In genomic region chr11:70778828-70779365, GRCh38 we compare ENCODE assay signal across 16 cellular contexts.
DNase-seq lines count a peak whose midpoint lies in the region; ATAC-seq and TF ChIP-seq lines count a peak whose summit lies in the region.
"Had no signal": no experiment of that assay in that cellular context is flagged by ENCODE, and none has a peak within 500 bp of the region (broad histone marks: within the 10 kb centered on the region; RNA-seq: fewer than 3 reads in every experiment).

No MANE protein-coding gene starts in this region.

- H3F3A ChIP-seq in neural cell (ENCODE audit: insufficient read depth, low read length, poor library complexity, severe bottlenecking) (no peaks in the 10 kb centered on the region), smooth muscle cell (ENCODE audit: low read depth) (no peaks in the 10 kb centered on the region)

- H3K36me3 ChIP-seq in neural cell (ENCODE audit: insufficient read depth, low read length) (no peaks in the 10 kb centered on the region), smooth muscle cell (ENCODE audit: low read depth) (no peaks in the 10 kb centered on the region)
- H3K36me3 ChIP-seq: SJSA1 had no signal

- 90% methylated on average over 11 of the region's 11 CpGs for WGBS in smooth muscle cell (ENCODE audit: low lambda C conversion rate)

- H3K27me3 ChIP-seq in neural cell (ENCODE audit: insufficient read depth, low read depth, low read length) (no peaks in the 10 kb centered on the region), smooth muscle cell (ENCODE audit: low read depth) (no peaks in the 10 kb centered on the region)
- H3K27me3 ChIP-seq: SJSA1 had no signal

- no peaks in the 10 kb centered on the region for H3K4me1 ChIP-seq in smooth muscle cell (ENCODE audit: low read depth)
- H3K4me1 ChIP-seq: SJSA1 had no signal

- H3K4me2 ChIP-seq in neural cell (ENCODE audit: low read length) (no peak overlapping the region), smooth muscle cell (no peak overlapping the region)

- no peak overlapping the region for H3K4me3 ChIP-seq in neural cell (ENCODE audit: low read length)
- no peak overlapping the region for H3K4me3 ChIP-seq in smooth muscle cell
- H3K4me3 ChIP-seq: SJSA1 had no signal

- TF ChIP-seq RAD21 in neural cell (conservative IDR thresholded peaks at IDR 0.05) = peak; percentile 11

- TF ChIP-seq EP300 in neural cell (conservative IDR thresholded peaks at IDR 0.05; ENCODE audit: poor library complexity, severe bottlenecking) = no peak

- no peak for ATAC-seq in HG02938 (IDR thresholded peaks at IDR 0.05; ENCODE audit: unreplicated experiment)
- ATAC-seq: HepG2 had no signal

- intact Hi-C loops in Calu3 (cut with micrococcal nuclease; ENCODE audit: unreplicated experiment) = no loop called here

- H3K9me2 ChIP-seq in neural cell (ENCODE audit: insufficient read depth, low read length) = no peaks in the 10 kb centered on the region

- H3K9me3 Mint-ChIP-seq in Calu3 (ENCODE audit: low read depth, unreplicated experiment) = peaks cover 2% of the 10 kb centered on the region

- no peak for TF ChIP-seq CTCF in neural cell (IDR thresholded peaks at IDR 0.05; ENCODE audit: poor library complexity, severe bottlenecking)
- TF ChIP-seq CTCF in smooth muscle cell (IDR thresholded peaks at IDR 0.05; ENCODE audit: borderline replicate concordance, insufficient read depth, poor library complexity, severe bottlenecking) = no peak
- TF ChIP-seq CTCF in Calu3 (IDR thresholded peaks at IDR 0.05; ENCODE audit: unreplicated experiment) = no peak

- H3K79me2 ChIP-seq in neural cell (replicated peaks; ENCODE audit: insufficient read depth, low read length) (no peaks in the 10 kb centered on the region), smooth muscle cell (ENCODE audit: low read depth) (no peaks in the 10 kb centered on the region)

- H3K9me3 ChIP-seq in neural cell (ENCODE audit: low read length) (no peaks in the 10 kb centered on the region), smooth muscle cell (replicated peaks; ENCODE audit: low read depth) (no peaks in the 10 kb centered on the region)

- no peak overlapping the region for H3K27ac Mint-ChIP-seq in Calu3 (ENCODE audit: unreplicated experiment)

- no peaks in the 10 kb centered on the region for H3K4me1 Mint-ChIP-seq in Calu3 (ENCODE audit: low read depth, unreplicated experiment)

- no TSS peak for BruUV-seq in Calu3 (replicated peaks; lab: Mats Ljungman, UMichigan)

- no peaks in the 10 kb centered on the region for H4K20me1 ChIP-seq in neural cell (ENCODE audit: insufficient read depth)
- H4K20me1 ChIP-seq in smooth muscle cell (ENCODE audit: low read depth) = no peaks in the 10 kb centered on the region

- H3K27me3 Mint-ChIP-seq in Calu3 (ENCODE audit: unreplicated experiment) = no peaks in the 10 kb centered on the region

- H3K9ac ChIP-seq in neural cell (ENCODE audit: low read length) = no peak overlapping the region
- no peak overlapping the region for H3K9ac ChIP-seq in smooth muscle cell (ENCODE audit: low read depth)

- DNase-seq in DMS79 (lab: John Stamatoyannopoulos, UW) = peak; percentile 75
- peak; percentile 33 to 79 (median 63) for DNase-seq in NCI-H1417 (lab: John Stamatoyannopoulos, UW)
- DNase-seq in smooth muscle cell (lab: John Stamatoyannopoulos, UW; ENCODE audit: unreplicated experiment) = no peak
- no peak for DNase-seq in Calu3
- no peak for DNase-seq in NCI-H345 treated with DMSO at 0.1 percent for 48 hours (lab: John Stamatoyannopoulos, UW; ENCODE audit: unreplicated experiment)
- DNase-seq: DMS 273 treated with DMSO at 0.1 percent for 48 hours, Karpas-422, NCI-H1105 treated with DMSO at 0.1 percent for 48 hours, NCI-H2081 treated with DMSO at 0.1 percent for 48 hours, NCI-H82 had no signal

- CTCF ChIA-PET in Calu3 (lab: Charles Lee) = no interaction called here

- H3K36me3 Mint-ChIP-seq in Calu3 (ENCODE audit: insufficient read depth, unreplicated experiment) = peaks cover 7% of the 10 kb centered on the region

- no peak overlapping the region for H2AFZ ChIP-seq in neural cell (ENCODE audit: low read depth, low read length)
- H2AFZ ChIP-seq in smooth muscle cell (ENCODE audit: low read depth) = no peak overlapping the region

- no peak overlapping the region for H3K4me3 Mint-ChIP-seq in Calu3 (ENCODE audit: low read depth, unreplicated experiment)

- H3K27ac ChIP-seq in angular gyrus (ENCODE audit: low read depth, low read length) (peak overlapping the region; percentile 16), neural cell (ENCODE audit: low read length) (no peak overlapping the region), smooth muscle cell (ENCODE audit: low read depth) (no peak overlapping the region)
- H3K27ac ChIP-seq: C4-2B, SJSA1 had no signal

TF ChIP-seq in neural cell, 6 proteins besides CTCF, POLR2A, EP300 and RAD21:
- no peak for TF ChIP-seq EZH2 (IDR thresholded peaks at IDR 0.05; ENCODE audit: borderline replicate concordance, insufficient read depth, low read length, poor library complexity, severe bottlenecking)

Comparison
In these comparisons a context has a peak if more than half of its experiments do, and no peak if none do; other contexts are left out.
1. DNase-seq: peak in DMS79 (single experiment) and NCI-H1417 (3 of 3); none in smooth muscle cell (single experiment), Calu3 (single experiment) and NCI-H345 treated with DMSO at 0.1 percent for 48 hours (single experiment).